Comparison of ENCODE assay signal across 8 cellular contexts in the genomic region with DNA sequence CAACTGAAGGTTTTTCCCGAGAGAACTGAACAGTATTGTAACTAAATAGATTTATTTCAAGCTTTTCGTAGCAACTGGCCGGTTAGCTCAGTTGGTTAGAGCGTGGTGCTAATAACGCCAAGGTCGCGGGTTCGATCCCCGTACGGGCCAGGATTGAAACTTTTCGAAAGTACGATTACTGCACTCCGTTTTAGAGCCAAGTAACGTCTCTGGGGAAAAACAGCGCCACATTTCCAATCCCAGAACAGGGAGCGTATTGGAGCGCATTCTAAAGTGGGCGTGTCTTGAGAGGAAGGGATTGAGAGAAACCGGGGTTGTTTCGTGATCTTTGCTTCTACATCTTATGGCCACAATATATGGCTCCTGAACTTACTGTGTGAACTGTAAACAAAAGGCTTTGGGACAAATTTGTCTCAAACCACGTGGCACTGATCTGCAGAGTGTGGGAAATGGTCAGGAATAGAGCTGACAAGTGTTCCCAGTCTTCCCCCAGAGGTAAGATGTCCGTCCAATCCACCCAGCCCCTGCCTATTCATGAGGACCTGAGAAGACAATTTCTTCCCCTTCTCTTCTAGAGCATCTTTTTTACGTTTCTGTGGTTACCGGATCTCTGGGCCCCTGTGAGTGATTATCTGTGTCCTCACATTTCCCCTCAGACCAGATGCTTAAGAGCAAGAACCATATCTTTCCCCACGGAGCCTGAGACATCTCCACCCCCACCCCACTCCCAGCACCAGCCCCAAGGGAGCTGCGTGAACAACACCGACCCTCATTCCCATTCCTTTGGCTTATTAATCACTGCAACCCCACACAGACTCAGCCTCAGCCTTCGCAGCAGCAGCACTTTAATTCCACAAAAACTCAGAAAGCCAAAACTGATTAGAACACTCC. TPM values are rescaled to one million over a fixed set of nuclear protein-coding genes. Genes with fewer than 3 reads are reported as not detected.
A peak's percentile ranks its signal among the peaks of the same experiment; 100 is the strongest.
DNase-seq lines count a peak whose midpoint lies in the region; ATAC-seq and TF ChIP-seq lines count a peak whose summit lies in the region.

No MANE protein-coding gene starts in this region.

- peaks cover 2% of the 10 kb centered on the region; the same call in 1 of the 2 replicates for H3K27me3 Mint-ChIP-seq in HFFc6 (ENCODE audit: insufficient read depth)
- peaks cover 3% of the 10 kb centered on the region for H3K27me3 Mint-ChIP-seq in progenitor cell of endocrine pancreas

- H3K36me3 Mint-ChIP-seq in HFFc6 (ENCODE audit: low read depth), result no peaks in the 10 kb centered on the region
- H3K36me3 Mint-ChIP-seq in progenitor cell of endocrine pancreas (ENCODE audit: insufficient read depth), result no peaks in the 10 kb centered on the region

- H3K4me3 Mint-ChIP-seq in HFFc6 (no peak overlapping the region), progenitor cell of endocrine pancreas (ENCODE audit: low read depth) (no peak overlapping the region)

- H3K4me1 Mint-ChIP-seq in HFFc6 (ENCODE audit: low read depth) (peaks cover 13% of the 10 kb centered on the region), progenitor cell of endocrine pancreas (ENCODE audit: low read depth) (peaks cover 1% of the 10 kb centered on the region)

- H3K27ac Mint-ChIP-seq in HFFc6 (no peak overlapping the region), progenitor cell of endocrine pancreas (no peak overlapping the region)

- H3K4me3 ChIP-seq in right atrium auricular region (peak overlapping the region; percentile 78 to 92), upper lobe of left lung (peak overlapping the region in 3 of 4 donors; percentile 65 to 80 (median 66))

- peak in 1 of 4 donors; percentile 24 for TF ChIP-seq EP300 in upper lobe of left lung (IDR thresholded peaks at IDR 0.05)

- H3K36me3 ChIP-seq in right atrium auricular region, result no peaks in the 10 kb centered on the region
- H3K36me3 ChIP-seq in upper lobe of left lung, result no peaks in the 10 kb centered on the region

- ATAC-seq in upper lobe of left lung (ENCODE audit: low FRiP score in 2 of 2), result peak; percentile 70 to 77

- TF ChIP-seq CTCF in HFFc6 (IDR thresholded peaks at IDR 0.05), result peak; percentile 43; the same call in 1 of the 2 replicates
- no peak for TF ChIP-seq CTCF in right atrium auricular region (IDR thresholded peaks at IDR 0.05)
- TF ChIP-seq CTCF in progenitor cell of endocrine pancreas (IDR thresholded peaks at IDR 0.05; ENCODE audit: unreplicated experiment), result no peak
- TF ChIP-seq CTCF in upper lobe of left lung (IDR thresholded peaks at IDR 0.05), result no peak

- H3K9me3 ChIP-seq in right atrium auricular region (no peaks in the 10 kb centered on the region), upper lobe of left lung (no peaks in the 10 kb centered on the region)

- WGBS in upper lobe of left lung, 2 donors, result 4 to 5% methylated on average over 28 of the region's 28 CpGs

- H3K4me1 ChIP-seq in right atrium auricular region, result peaks cover 0 to 43% of the 10 kb centered on the region in 2 donors
- H3K4me1 ChIP-seq in upper lobe of left lung, result peaks cover 33 to 60% (median 43%) of the 10 kb centered on the region in 4 donors

- peak overlapping the region; percentile 99 for H3K27ac ChIP-seq in right atrium auricular region
- H3K27ac ChIP-seq in upper lobe of left lung, result peak overlapping the region; percentile 97 to 99 (median 98)

- no peaks in the 10 kb centered on the region for H3K9me3 Mint-ChIP-seq in HFFc6
- no peaks in the 10 kb centered on the region for H3K9me3 Mint-ChIP-seq in progenitor cell of endocrine pancreas (ENCODE audit: low read depth)

- peak in 2 of 4 donors; percentile 47 to 67 for TF ChIP-seq POLR2A in upper lobe of left lung (IDR thresholded peaks at IDR 0.05)

- H3K27me3 ChIP-seq in right atrium auricular region, result no peaks in the 10 kb centered on the region
- no peaks in the 10 kb centered on the region for H3K27me3 ChIP-seq in upper lobe of left lung

- DNase-seq in DMS153 treated with DMSO at 0.1 percent for 48 hours (lab: John Stamatoyannopoulos, UW; ENCODE audit: unreplicated experiment) (peak; percentile 91), HFFc6 (peak; percentile 100), NCI-H1694 (lab: John Stamatoyannopoulos, UW) (peak; percentile 99), T-helper 1 cell (peak; percentile 62 to 90 (median 76)), amygdala (lab: John Stamatoyannopoulos, UW) (peak in 55 of 56 donors; percentile 35 to 91 (median 75)), right atrium auricular region (ENCODE audit: low spot score) (peak; percentile 97), progenitor cell of endocrine pancreas (ENCODE audit: low spot score, unreplicated experiment) (peak; percentile 90), upper lobe of left lung (peak in 1 of 2 donors; percentile 81)

RNA-seq across cellular contexts. Expression of a gene that starts 2.2 kb away (rescaled TPM):
- total RNA-seq in HFFc6 (2021; fragmentation: NEBNext Ultra II Directional; extraction: Animal tissue kit (Norgen Biotek cat#: 25700)), result 1 to 10 TPM; 4.4 to 6.0 (median 4.6) TPM
- total RNA-seq in right atrium auricular region (10 to 100 TPM; 10.2 to 10.8 TPM), progenitor cell of endocrine pancreas (5.2 and 5.3 TPM in 2 replicates), upper lobe of left lung (10 to 100 TPM in 4 of 6 donors, 1 to 10 TPM in 2; 7.3 to 12.5 (median 11.1) TPM)

RNA-seq across cellular contexts. Expression of a gene that starts 11.6 kb away (rescaled TPM):
- 10 to 100 TPM; 13.8 to 18.8 (median 17.5) TPM for total RNA-seq in HFFc6 (2021; fragmentation: NEBNext Ultra II Directional; extraction: Animal tissue kit (Norgen Biotek cat#: 25700))
- total RNA-seq in right atrium auricular region, result 10 to 100 TPM in 1 of 2 donors, 1 to 10 TPM in 1; 7.3 to 11.0 TPM
- total RNA-seq in progenitor cell of endocrine pancreas, result 24.6 and 28.1 TPM in 2 replicates
- 10 to 100 TPM; 11.5 to 32.5 (median 17.3) TPM for total RNA-seq in upper lobe of left lung

RNA-seq across cellular contexts. Expression of a gene that starts 22.6 kb away (rescaled TPM):
- 10 to 100 TPM; 24.5 to 43.4 (median 39.5) TPM for total RNA-seq in HFFc6 (2021; fragmentation: NEBNext Ultra II Directional; extraction: Animal tissue kit (Norgen Biotek cat#: 25700))
- total RNA-seq in right atrium auricular region (1 to 10 TPM in 1 of 2 donors, not detected in 1; 1.8 TPM), progenitor cell of endocrine pancreas (52.7 and 54.9 TPM in 2 replicates), upper lobe of left lung (1 to 10 TPM in 5 of 6 donors, not detected in 1; 1.8 to 8.1 (median 5.3) TPM)

RNA-seq across cellular contexts. Expression of a gene that starts 25.0 kb away (rescaled TPM):
- total RNA-seq in HFFc6 (2021; fragmentation: NEBNext Ultra II Directional; extraction: Animal tissue kit (Norgen Biotek cat#: 25700)), result 10 to 100 TPM; 37.0 to 47.6 (median 44.5) TPM
- total RNA-seq in right atrium auricular region (10 to 100 TPM; 27.4 to 39.7 TPM), progenitor cell of endocrine pancreas (46.4 and 48.1 TPM in 2 replicates), upper lobe of left lung (10 to 100 TPM; 27.2 to 75.8 (median 49.8) TPM)

RNA-seq across cellular contexts. Expression of a gene that starts 35.6 kb away (rescaled TPM):
- 10 to 100 TPM; 18.9 to 31.8 (median 26.9) TPM for total RNA-seq in HFFc6 (2021; fragmentation: NEBNext Ultra II Directional; extraction: Animal tissue kit (Norgen Biotek cat#: 25700))
- 10 to 100 TPM; 59.4 to 75.0 TPM for total RNA-seq in right atrium auricular region
- total RNA-seq in progenitor cell of endocrine pancreas, result 37.2 and 40.8 TPM in 2 replicates
- 100 to 1,000 TPM; 112 to 358 (median 288) TPM for total RNA-seq in upper lobe of left lung
